In the genomic region with DNA sequence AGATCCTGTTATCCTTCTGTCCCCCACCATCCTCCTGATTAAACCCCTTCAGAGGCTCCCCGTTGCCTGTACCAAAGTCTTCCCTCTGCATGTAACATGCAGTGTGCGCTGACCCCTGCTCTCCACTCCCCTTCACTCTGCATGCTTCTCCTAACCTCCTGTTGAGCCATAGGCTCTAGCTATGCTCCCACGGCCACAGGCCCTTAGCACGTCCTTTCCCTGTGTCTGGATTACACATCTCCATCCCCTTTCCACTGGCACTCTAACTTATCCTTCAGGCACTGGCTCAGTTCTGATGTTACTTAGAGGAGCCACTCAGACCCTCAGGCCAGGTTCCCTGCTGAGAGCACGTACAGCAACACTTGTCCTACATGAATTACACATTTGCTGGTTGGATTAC, we compare ENCODE assay signal across 1 cellular context.
TF ChIP-seq lines count a peak whose summit lies in the region.

No MANE protein-coding gene starts in this region.

TF ChIP-seq in HEK293, 187 proteins besides CTCF, POLR2A, EP300 and RAD21 (continued from another document):
- TF ChIP-seq, protein P1, sequence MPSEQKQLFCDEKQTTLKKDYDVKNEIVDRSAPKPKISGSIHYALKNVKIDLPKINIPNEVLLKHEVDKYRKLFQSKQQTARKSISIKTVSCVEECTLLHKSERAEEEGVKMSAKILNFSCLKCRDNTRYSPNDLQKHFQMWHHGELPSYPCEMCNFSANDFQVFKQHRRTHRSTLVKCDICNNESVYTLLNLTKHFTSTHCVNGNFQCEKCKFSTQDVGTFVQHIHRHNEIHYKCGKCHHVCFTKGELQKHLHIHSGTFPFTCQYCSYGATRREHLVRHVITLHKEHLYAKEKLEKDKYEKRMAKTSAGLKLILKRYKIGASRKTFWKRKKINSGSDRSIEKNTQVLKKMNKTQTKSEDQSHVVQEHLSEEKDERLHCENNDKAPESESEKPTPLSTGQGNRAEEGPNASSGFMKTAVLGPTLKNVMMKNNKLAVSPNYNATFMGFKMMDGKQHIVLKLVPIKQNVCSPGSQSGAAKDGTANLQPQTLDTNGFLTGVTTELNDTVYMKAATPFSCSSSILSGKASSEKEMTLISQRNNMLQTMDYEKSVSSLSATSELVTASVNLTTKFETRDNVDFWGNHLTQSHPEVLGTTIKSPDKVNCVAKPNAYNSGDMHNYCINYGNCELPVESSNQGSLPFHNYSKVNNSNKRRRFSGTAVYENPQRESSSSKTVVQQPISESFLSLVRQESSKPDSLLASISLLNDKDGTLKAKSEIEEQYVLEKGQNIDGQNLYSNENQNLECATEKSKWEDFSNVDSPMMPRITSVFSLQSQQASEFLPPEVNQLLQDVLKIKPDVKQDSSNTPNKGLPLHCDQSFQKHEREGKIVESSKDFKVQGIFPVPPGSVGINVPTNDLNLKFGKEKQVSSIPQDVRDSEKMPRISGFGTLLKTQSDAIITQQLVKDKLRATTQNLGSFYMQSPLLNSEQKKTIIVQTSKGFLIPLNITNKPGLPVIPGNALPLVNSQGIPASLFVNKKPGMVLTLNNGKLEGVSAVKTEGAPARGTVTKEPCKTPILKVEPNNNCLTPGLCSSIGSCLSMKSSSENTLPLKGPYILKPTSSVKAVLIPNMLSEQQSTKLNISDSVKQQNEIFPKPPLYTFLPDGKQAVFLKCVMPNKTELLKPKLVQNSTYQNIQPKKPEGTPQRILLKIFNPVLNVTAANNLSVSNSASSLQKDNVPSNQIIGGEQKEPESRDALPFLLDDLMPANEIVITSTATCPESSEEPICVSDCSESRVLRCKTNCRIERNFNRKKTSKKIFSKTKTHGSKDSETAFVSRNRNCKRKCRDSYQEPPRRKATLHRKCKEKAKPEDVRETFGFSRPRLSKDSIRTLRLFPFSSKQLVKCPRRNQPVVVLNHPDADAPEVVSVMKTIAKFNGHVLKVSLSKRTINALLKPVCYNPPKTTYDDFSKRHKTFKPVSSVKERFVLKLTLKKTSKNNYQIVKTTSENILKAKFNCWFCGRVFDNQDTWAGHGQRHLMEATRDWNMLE (tag by site-specific recombination; conservative IDR thresholded peaks at IDR 0.05; ENCODE audit: low read depth) = no peak
- peak; percentile 92 for TF ChIP-seq ZNF623 (tag by site-specific recombination; IDR thresholded peaks at IDR 0.05)
